ENCODE assay signal across 16 cellular contexts in genomic region chr5:151577566-151577965, GRCh38. TPM values are rescaled to one million over a fixed set of nuclear protein-coding genes. Genes with fewer than 3 reads are reported as not detected.
DNase-seq lines count a peak whose midpoint lies in the region; ATAC-seq and TF ChIP-seq lines count a peak whose summit lies in the region.
"Had no signal": no experiment of that assay in that cellular context is flagged by ENCODE, and none has a peak within 500 bp of the region (broad histone marks: within the 10 kb centered on the region; RNA-seq: fewer than 3 reads in every experiment).

No MANE protein-coding gene starts in this region.

- H3K4me3 Mint-ChIP-seq in CD8-positive, alpha-beta T cell, result peak overlapping the region; percentile 5
- H3K4me3 Mint-ChIP-seq in naive thymus-derived CD8-positive, alpha-beta T cell, result peak overlapping the region in 9 of 10 donors; percentile 4 to 69 (median 35)
- no peak overlapping the region for H3K4me3 Mint-ChIP-seq in activated CD8-positive, alpha-beta T cell treated with anti-CD3 and anti-CD28 coated beads for 36 hours
- H3K4me3 Mint-ChIP-seq: activated CD4-positive, alpha-beta T cell treated with anti-CD3 and anti-CD28 coated beads, Interleukin-2, amount 10 ng/mL, durations not matched to agents 24 days and 14 days; stimulated activated naive CD8-positive, alpha-beta T cell treated with anti-CD3 and anti-CD28 coated beads, Interleukin-15, Interleukin-2, amounts not matched to agents 100 ng/mL and 50 ng/mL, for 24 hours had no signal

- no peaks in the 10 kb centered on the region for H3K27me3 Mint-ChIP-seq in CD8-positive, alpha-beta T cell (ENCODE audit: low read depth)
- peaks cover 0 to 2% (median 0%) of the 10 kb centered on the region in 5 donors for H3K27me3 Mint-ChIP-seq in naive thymus-derived CD8-positive, alpha-beta T cell
- no peaks in the 10 kb centered on the region for H3K27me3 Mint-ChIP-seq in activated CD8-positive, alpha-beta T cell treated with anti-CD3 and anti-CD28 coated beads for 36 hours
- H3K27me3 Mint-ChIP-seq: stimulated activated naive CD8-positive, alpha-beta T cell treated with anti-CD3 and anti-CD28 coated beads, Interleukin-15, Interleukin-2, amounts not matched to agents 100 ng/mL and 50 ng/mL, for 24 hours had no signal

- H3K27ac Mint-ChIP-seq in CD8-positive, alpha-beta T cell, result peak overlapping the region; percentile 66
- H3K27ac Mint-ChIP-seq in naive thymus-derived CD8-positive, alpha-beta T cell, result peak overlapping the region in 9 of 10 donors; percentile 48 to 95 (median 78)
- H3K27ac Mint-ChIP-seq in activated CD8-positive, alpha-beta T cell treated with anti-CD3 and anti-CD28 coated beads for 36 hours, result no peak overlapping the region
- H3K27ac Mint-ChIP-seq: activated CD4-positive, alpha-beta T cell treated with anti-CD3 and anti-CD28 coated beads, Interleukin-2, amount 10 ng/mL, durations not matched to agents 24 days and 14 days; activated T-cell treated with anti-CD3 and anti-CD28 coated beads, Interleukin-2, amount 50 U/mL, for 72 hours; stimulated activated naive CD8-positive, alpha-beta T cell treated with anti-CD3 and anti-CD28 coated beads, Interleukin-15, Interleukin-2, amounts not matched to agents 100 ng/mL and 50 ng/mL, for 24 hours had no signal

- no peaks in the 10 kb centered on the region for H3K9me3 Mint-ChIP-seq in CD8-positive, alpha-beta T cell
- no peaks in the 10 kb centered on the region for H3K9me3 Mint-ChIP-seq in naive thymus-derived CD8-positive, alpha-beta T cell
- no peaks in the 10 kb centered on the region for H3K9me3 Mint-ChIP-seq in activated CD8-positive, alpha-beta T cell treated with anti-CD3 and anti-CD28 coated beads for 36 hours
- H3K9me3 Mint-ChIP-seq: activated CD4-positive, alpha-beta T cell treated with anti-CD3 and anti-CD28 coated beads, Interleukin-2, amount 10 ng/mL, durations not matched to agents 24 days and 14 days; activated T-cell treated with anti-CD3 and anti-CD28 coated beads, Interleukin-2, amount 50 U/mL, for 72 hours; stimulated activated naive CD8-positive, alpha-beta T cell treated with anti-CD3 and anti-CD28 coated beads, Interleukin-15, Interleukin-2, amounts not matched to agents 100 ng/mL and 50 ng/mL, for 24 hours had no signal

- H3K9me3 ChIP-seq in CD8-positive, alpha-beta T cell (ENCODE audit: low read length), result no peaks in the 10 kb centered on the region

- H3K27ac ChIP-seq in CD8-positive, alpha-beta T cell (ENCODE audit: low read depth, low read length), result no peak overlapping the region
- peak overlapping the region; percentile 30 for H3K27ac ChIP-seq in angular gyrus (ENCODE audit: low read depth, low read length)
- H3K27ac ChIP-seq: GM23248 had no signal

- no peak for ATAC-seq in CD8-positive, alpha-beta T cell
- ATAC-seq in naive thymus-derived CD8-positive, alpha-beta T cell, result peak; percentile 59 to 85
- ATAC-seq in activated CD8-positive, alpha-beta T cell treated with anti-CD3 and anti-CD28 coated beads for 36 hours, result no peak
- ATAC-seq: activated T-cell treated with anti-CD3 and anti-CD28 coated beads, Interleukin-2, amount 50 U/mL, for 72 hours had no signal

- TF ChIP-seq CTCF in CD8-positive, alpha-beta T cell (IDR thresholded peaks at IDR 0.05), result no peak
- TF ChIP-seq CTCF in activated CD8-positive, alpha-beta T cell treated with anti-CD3 and anti-CD28 coated beads for 36 hours (IDR thresholded peaks at IDR 0.05), result no peak

- DNase-seq in CD8-positive, alpha-beta T cell, result no peak
- DNase-seq in NOMO-1 (lab: John Stamatoyannopoulos, UW; ENCODE audit: unreplicated experiment in 2 of 2) (peak; percentile 65 to 67), NK-92 (lab: John Stamatoyannopoulos, UW; ENCODE audit: unreplicated experiment) (no peak), A172 (ENCODE audit: low spot score) (no peak), cerebellum (ENCODE audit: low spot score) (no peak)
- DNase-seq in naive thymus-derived CD8-positive, alpha-beta T cell, result peak in 5 of 10 donors; percentile 3 to 32 (median 9)
- DNase-seq in activated CD8-positive, alpha-beta T cell treated with anti-CD3 and anti-CD28 coated beads for 36 hours, result no peak
- DNase-seq: activated CD4-positive, alpha-beta T cell treated with anti-CD3 and anti-CD28 coated beads, Interleukin-2, amount 10 ng/mL, durations not matched to agents 24 days and 14 days; activated T-cell treated with anti-CD3 and anti-CD28 coated beads, Interleukin-2, amount 50 U/mL, for 72 hours; effector CD4-positive, alpha-beta T cell; GM23248; right cardiac atrium; SW 1271 had no signal

- POLR2A ChIA-PET in CD8-positive, alpha-beta T cell (lab: Charles Lee), result no interaction called here
- POLR2A ChIA-PET in naive thymus-derived CD8-positive, alpha-beta T cell (lab: Charles Lee), result interaction anchor here (1.1 kb wide), 1 partner anchor 36 kb away, joined by 3 read pairs; no protein-coding TSS in a partner anchor
- POLR2A ChIA-PET in activated CD8-positive, alpha-beta T cell treated with anti-CD3 and anti-CD28 coated beads for 36 hours (lab: Charles Lee), result no interaction called here

- H3K36me3 ChIP-seq in CD8-positive, alpha-beta T cell (ENCODE audit: insufficient read depth, low read length), result no peaks in the 10 kb centered on the region

- no peaks in the 10 kb centered on the region for H3K27me3 ChIP-seq in CD8-positive, alpha-beta T cell (ENCODE audit: insufficient read depth, low read length)

- no peak overlapping the region for H3K4me3 ChIP-seq in CD8-positive, alpha-beta T cell (ENCODE audit: low read depth, low read length)
- H3K4me3 ChIP-seq: GM23248 had no signal

- CTCF ChIA-PET in CD8-positive, alpha-beta T cell (lab: Charles Lee), result no interaction called here
- CTCF ChIA-PET in activated CD8-positive, alpha-beta T cell treated with anti-CD3 and anti-CD28 coated beads for 36 hours (lab: Charles Lee), result interaction anchor here (1.0 kb wide), 1 partner anchor 10 kb away, joined by 3 read pairs; no protein-coding TSS in a partner anchor

- H3K36me3 Mint-ChIP-seq in CD8-positive, alpha-beta T cell, result no peaks in the 10 kb centered on the region
- H3K36me3 Mint-ChIP-seq in naive thymus-derived CD8-positive, alpha-beta T cell, result no peaks in the 10 kb centered on the region
- no peaks in the 10 kb centered on the region for H3K36me3 Mint-ChIP-seq in activated CD8-positive, alpha-beta T cell treated with anti-CD3 and anti-CD28 coated beads for 36 hours (ENCODE audit: low read depth)

- peaks cover 12% of the 10 kb centered on the region for H3K4me1 ChIP-seq in CD8-positive, alpha-beta T cell (ENCODE audit: insufficient read depth, low read length)

- intact Hi-C loops in CD8-positive, alpha-beta T cell (cut with DNase I, micrococcal nuclease), result no loop called here
- intact Hi-C loops in activated CD8-positive, alpha-beta T cell treated with anti-CD3 and anti-CD28 coated beads for 36 hours (cut with micrococcal nuclease), result no loop called here

- peaks cover 13% of the 10 kb centered on the region for H3K4me1 Mint-ChIP-seq in CD8-positive, alpha-beta T cell (ENCODE audit: low read depth)
- H3K4me1 Mint-ChIP-seq in naive thymus-derived CD8-positive, alpha-beta T cell, result peaks cover 13 to 23% (median 15%) of the 10 kb centered on the region in 4 donors
- peaks cover 8% of the 10 kb centered on the region for H3K4me1 Mint-ChIP-seq in activated CD8-positive, alpha-beta T cell treated with anti-CD3 and anti-CD28 coated beads for 36 hours (ENCODE audit: low read depth)

RNA-seq across cellular contexts. Expression of gene FAT2, which starts 13.6 kb away (rescaled TPM):
- total RNA-seq in CD8-positive, alpha-beta T cell, result not detected
- not detected for total RNA-seq in naive thymus-derived CD8-positive, alpha-beta T cell
- under 1 TPM in 1 of 3 donors, not detected in 2; 0.03 TPM for polyA plus RNA-seq in naive thymus-derived CD8-positive, alpha-beta T cell
- total RNA-seq in A172 (2014; rRNA removed; shearing (Covaris generic)), result 0.22 and 0.36 TPM in 2 replicates
- 24.0 TPM for total RNA-seq in cerebellum
- not detected for total RNA-seq in activated CD8-positive, alpha-beta T cell treated with anti-CD3 and anti-CD28 coated beads for 36 hours
- total RNA-seq: activated CD4-positive, alpha-beta T cell treated with anti-CD3 and anti-CD28 coated beads, Interleukin-2, amount 10 ng/mL, durations not matched to agents 24 days and 14 days; activated T-cell treated with anti-CD3 and anti-CD28 coated beads, Interleukin-2, amount 50 U/mL, for 72 hours; GM23248 had no signal
- polyA plus RNA-seq: BJ, GM23248 had no signal

Comparison
In these comparisons a context has a peak if more than half of its experiments do, and no peak if none do; other contexts are left out.
1. ATAC-seq: peak in naive thymus-derived CD8-positive, alpha-beta T cell (2 of 2); none in CD8-positive, alpha-beta T cell (single experiment) and activated CD8-positive, alpha-beta T cell treated with anti-CD3 and anti-CD28 coated beads for 36 hours (single experiment).
2. DNase-seq: peak in NOMO-1 (2 of 2); none in CD8-positive, alpha-beta T cell (0 of 7), NK-92 (single experiment), A172 (single experiment), cerebellum (single experiment) and activated CD8-positive, alpha-beta T cell treated with anti-CD3 and anti-CD28 coated beads for 36 hours (single experiment).
3. RNA of gene FAT2, which starts 13.6 kb away (total RNA-seq): 24.0 TPM in cerebellum (single experiment); 0.22 to 0.36 TPM in A172, not detected in CD8-positive, alpha-beta T cell, not detected in naive thymus-derived CD8-positive, alpha-beta T cell and not detected in activated CD8-positive, alpha-beta T cell treated with anti-CD3 and anti-CD28 coated beads for 36 hours; every median in the first group is over 10 times any median in the second.